ENCODE assay signal across 24 cellular contexts in genomic region chr7:30736291-30736690, GRCh38. TPM values are rescaled to one million over a fixed set of nuclear protein-coding genes. Genes with fewer than 3 reads are reported as not detected.
"Had no signal": no experiment of that assay in that cellular context is flagged by ENCODE, and none has a peak within 500 bp of the region (broad histone marks: within the 10 kb centered on the region; RNA-seq: fewer than 3 reads in every experiment).

No MANE protein-coding gene starts in this region.

- H3K4me1 ChIP-seq: SJSA1 had no signal

- H3K27me3 ChIP-seq: MG63 had no signal

- DNase-seq: IMR-90, Karpas-422, KG1, MG63, NCI-H1092, NCI-H1105 treated with DMSO at 0.1 percent for 48 hours, NCI-H1417 treated with DMSO at 0.1 percent for 48 hours, NCI-H146, NCI-H1694 treated with DMSO at 0.1 percent for 48 hours, NCI-H1930, NCI-H2081, NCI-H2107, NCI-H2227 treated with DMSO at 0.1 percent for 48 hours, NCI-H526 treated with DMSO at 0.1 percent for 48 hours, NCI-H748 treated with DMSO at 0.1 percent for 48 hours, Right ventricle myocardium superior, RPMI8226, SIG-M5 had no signal

- H3K27ac ChIP-seq: SJSA1, SK-N-MC had no signal

- H3K4me3 ChIP-seq: MG63, SJSA1, SK-N-MC had no signal

- H3K36me3 ChIP-seq: MG63, SJSA1 had no signal

- H3K9me3 ChIP-seq: MG63, SJSA1 had no signal

- FAIRE-seq: HepG2, RCC 7860 had no signal

- ATAC-seq: HepG2 had no signal

RNA-seq across cellular contexts. Expression of gene INMT, which starts 15.6 kb away (rescaled TPM):
- total RNA-seq: HepG2, HT1080, NCI-H460 had no signal
- polyA plus RNA-seq: HepG2 had no signal

RNA-seq across cellular contexts. Expression of gene MINDY4, which starts 34.9 kb away (rescaled TPM):
- total RNA-seq: HepG2 had no signal
- polyA plus RNA-seq: HepG2 had no signal

RNA-seq across cellular contexts. Expression of gene CRHR2, which starts 54.0 kb away (rescaled TPM):
- total RNA-seq: HepG2, HT1080, IMR-90, NCI-H460, SJSA1 had no signal
- polyA plus RNA-seq: HepG2, IMR-90 had no signal
